Comparison of ENCODE assay signal across 8 cellular contexts in genomic region chrX:21985332-21985777, GRCh38. TPM values are rescaled to one million over a fixed set of nuclear protein-coding genes. Genes with fewer than 3 reads are reported as not detected.
DNase-seq lines count a peak whose midpoint lies in the region; ATAC-seq and TF ChIP-seq lines count a peak whose summit lies in the region.

No MANE protein-coding gene starts in this region.

- H3K27ac ChIP-seq in ascending aorta (no peak overlapping the region), hepatocyte (no peak overlapping the region), smooth muscle cell (ENCODE audit: low read depth) (no peak overlapping the region)

- ATAC-seq in GM18508 (IDR thresholded peaks at IDR 0.05; ENCODE audit: insufficient read depth, unreplicated experiment), result peak; percentile 87
- ATAC-seq in HG02970 (IDR thresholded peaks at IDR 0.05; ENCODE audit: low FRiP score, unreplicated experiment), result peak; percentile 93

- peak; percentile 81 to 84 (median 83) for TF ChIP-seq CTCF in ascending aorta (IDR thresholded peaks at IDR 0.05)
- peak; percentile 97 for TF ChIP-seq CTCF in hepatocyte (IDR thresholded peaks at IDR 0.05; ENCODE audit: poor library complexity)
- TF ChIP-seq CTCF in smooth muscle cell (IDR thresholded peaks at IDR 0.05; ENCODE audit: borderline replicate concordance, insufficient read depth, poor library complexity, severe bottlenecking), result peak; percentile 81

- H3K27me3 ChIP-seq in ascending aorta (no peaks in the 10 kb centered on the region), hepatocyte (no peaks in the 10 kb centered on the region), smooth muscle cell (ENCODE audit: low read depth) (no peaks in the 10 kb centered on the region)

- H3K79me2 ChIP-seq in hepatocyte, result no peaks in the 10 kb centered on the region
- no peaks in the 10 kb centered on the region for H3K79me2 ChIP-seq in smooth muscle cell (ENCODE audit: low read depth)

- H3K4me1 ChIP-seq in ascending aorta (no peaks in the 10 kb centered on the region), hepatocyte (ENCODE audit: insufficient read depth) (no peaks in the 10 kb centered on the region), smooth muscle cell (ENCODE audit: low read depth) (no peaks in the 10 kb centered on the region)

- H3K9me2 ChIP-seq in hepatocyte (replicated peaks; ENCODE audit: insufficient read depth), result no peaks in the 10 kb centered on the region

- no peaks in the 10 kb centered on the region for H4K20me1 ChIP-seq in hepatocyte (ENCODE audit: insufficient read depth, poor library complexity, severe bottlenecking)
- no peaks in the 10 kb centered on the region for H4K20me1 ChIP-seq in smooth muscle cell (ENCODE audit: low read depth)

- H3K36me3 ChIP-seq in ascending aorta (peaks cover 0 to 5% of the 10 kb centered on the region in 2 donors), hepatocyte (replicated peaks; ENCODE audit: insufficient read depth, low read depth) (no peaks in the 10 kb centered on the region), smooth muscle cell (ENCODE audit: low read depth) (no peaks in the 10 kb centered on the region)

- no peak overlapping the region for H3K9ac ChIP-seq in smooth muscle cell (ENCODE audit: low read depth)

- intact Hi-C loops in ascending aorta (cut with DNase I), result loop anchor here (2.0 to 5.0 kb wide), 2 partner anchors 151 to 207 kb away; no protein-coding TSS in a partner anchor

- DNase-seq in A172 (ENCODE audit: low spot score) (peak; percentile 83), NCI-H187 (lab: John Stamatoyannopoulos, UW) (peak; percentile 30 to 55), T-helper 22 cell (ENCODE audit: low read depth) (peak; percentile 26), ascending aorta (ENCODE audit: low spot score in 2 of 2) (peak in 1 of 2 donors; percentile 81), hepatocyte (ENCODE audit: low spot score) (peak; percentile 78), smooth muscle cell (lab: John Stamatoyannopoulos, UW; ENCODE audit: unreplicated experiment) (peak; percentile 1)

- H3F3A ChIP-seq in smooth muscle cell (ENCODE audit: low read depth), result no peaks in the 10 kb centered on the region

- H3K9me3 ChIP-seq in ascending aorta (no peaks in the 10 kb centered on the region), hepatocyte (ENCODE audit: low read depth) (no peaks in the 10 kb centered on the region), smooth muscle cell (replicated peaks; ENCODE audit: low read depth) (no peaks in the 10 kb centered on the region)

- H3K4me3 ChIP-seq in ascending aorta (no peak overlapping the region), hepatocyte (no peak overlapping the region), smooth muscle cell (no peak overlapping the region)

- H2AFZ ChIP-seq in hepatocyte (no peak overlapping the region), smooth muscle cell (ENCODE audit: low read depth) (no peak overlapping the region)

- H3K4me2 ChIP-seq in hepatocyte, result no peak overlapping the region
- H3K4me2 ChIP-seq in smooth muscle cell, result no peak overlapping the region

- WGBS in hepatocyte (ENCODE audit: low lambda C conversion rate, missing lambda C conversion rate), result 34% methylated on average over 3 of the region's 3 CpGs
- 32% methylated on average over 3 of the region's 3 CpGs for WGBS in smooth muscle cell (ENCODE audit: low lambda C conversion rate)

RNA-seq across cellular contexts. Expression of gene SMS, which starts 44.8 kb away (rescaled TPM):
- 423 and 528 TPM in 2 replicates for total RNA-seq in A172 (2014; rRNA removed; shearing (Covaris generic))
- total RNA-seq in ascending aorta (35.1 TPM), hepatocyte (62.3 and 70.1 TPM in 2 replicates), smooth muscle cell (43.8 and 46.7 TPM in 2 replicates)
- polyA plus RNA-seq in hepatocyte (76.6 and 80.9 TPM in 2 replicates), smooth muscle cell (37.2 and 54.7 TPM in 2 replicates)

RNA-seq across cellular contexts. Expression of gene PHEX, which starts 46.8 kb away (rescaled TPM):
- 0.36 and 1.1 TPM in 2 replicates for total RNA-seq in A172 (2014; rRNA removed; shearing (Covaris generic))
- total RNA-seq in ascending aorta, result 0.96 TPM
- 0.27 and 0.84 TPM in 2 replicates for total RNA-seq in hepatocyte
- 0.05 and 0.16 TPM in 2 replicates for polyA plus RNA-seq in hepatocyte
- total RNA-seq in smooth muscle cell, result 0.40 TPM in 1 of 2 replicates, not detected in the other
- 0.18 TPM in 1 of 2 replicates, not detected in the other for polyA plus RNA-seq in smooth muscle cell
